Comparison of ENCODE assay signal across 26 cellular contexts in genomic region chr15:65410972-65411371, GRCh38. TPM values are rescaled to one million over a fixed set of nuclear protein-coding genes. Genes with fewer than 3 reads are reported as not detected.
"Had no signal": no experiment of that assay in that cellular context is flagged by ENCODE, and none has a peak within 500 bp of the region (broad histone marks: within the 10 kb centered on the region; RNA-seq: fewer than 3 reads in every experiment).

No MANE protein-coding gene starts in this region.

- H3K27me3 ChIP-seq: adrenal gland, MG63, Peyer's patch, SJSA1 had no signal

- H3K9me3 Mint-ChIP-seq: activated CD8-positive, alpha-beta T cell treated with anti-CD3 and anti-CD28 coated beads for 36 hours; activated naive CD8-positive, alpha-beta T cell treated with anti-CD3 and anti-CD28 coated beads, Interleukin-2, amount 10 ng/mL, durations not matched to agents 7 days and 5 days; activated T-cell treated with anti-CD3 and anti-CD28 coated beads, Interleukin-2, amount 50 U/mL, for 72 hours; central memory CD8-positive, alpha-beta T cell; T-helper 2 cell treated with Interferon-gamma antibody and Interleukin-4, amounts not matched to agents 5 μg/mL and 100 μg/mL, for 36 hours had no signal

- H3K27ac ChIP-seq: Peyer's patch, RWPE1, SJSA1, WERI-Rb-1 had no signal

- DNase-seq: activated CD4-positive, alpha-beta T cell treated with anti-CD3 and anti-CD28 coated beads for 4 hours; activated CD8-positive, alpha-beta memory T cell treated with anti-CD3 and anti-CD28 coated beads, Interleukin-2, amount 50 U/mL, for 4 hours; activated CD8-positive, alpha-beta T cell treated with anti-CD3 and anti-CD28 coated beads for 36 hours; activated naive CD4-positive, alpha-beta T cell treated with anti-CD3 and anti-CD28 coated beads, Interleukin-2, amount 50 U/mL, for 16 hours; activated naive CD8-positive, alpha-beta T cell treated with anti-CD3 and anti-CD28 coated beads, Interleukin-2, amount 10 ng/mL, durations not matched to agents 7 days and 5 days; activated T-cell treated with anti-CD3 and anti-CD28 coated beads, Interleukin-2, amount 50 U/mL, for 72 hours; anterior cingulate cortex; MG63; NCI-H1105; NCI-H1436; NCI-H1694 treated with DMSO at 0.1 percent for 48 hours; NCI-H2081; NCI-H510A treated with DMSO at 0.1 percent for 48 hours; NCI-H69; Peyer's patch; Right ventricle myocardium superior; SW 1271; WERI-Rb-1 had no signal

- H3K4me3 ChIP-seq: adrenal gland, MG63, Peyer's patch, SJSA1 had no signal

- H3K36me3 Mint-ChIP-seq: activated naive CD8-positive, alpha-beta T cell treated with anti-CD3 and anti-CD28 coated beads, Interleukin-2, amount 10 ng/mL, durations not matched to agents 7 days and 5 days had no signal

- H3K36me3 ChIP-seq: adrenal gland, MG63, Peyer's patch, SJSA1, WERI-Rb-1 had no signal

- ATAC-seq: activated CD4-positive, CD25-positive, alpha-beta regulatory T cell treated with anti-CD3 and anti-CD28 coated beads, Interleukin-2, amount 50 U/mL, for 24 hours; activated CD8-positive, alpha-beta T cell treated with anti-CD3 and anti-CD28 coated beads for 36 hours; activated T-cell treated with anti-CD3 and anti-CD28 coated beads, Interleukin-2, amount 50 U/mL, for 72 hours had no signal

- H3K27ac Mint-ChIP-seq: activated CD8-positive, alpha-beta T cell treated with anti-CD3 and anti-CD28 coated beads for 36 hours; activated naive CD8-positive, alpha-beta T cell treated with anti-CD3 and anti-CD28 coated beads, Interleukin-2, amount 10 ng/mL, durations not matched to agents 7 days and 5 days; activated T-cell treated with anti-CD3 and anti-CD28 coated beads, Interleukin-2, amount 50 U/mL, for 72 hours; T-helper 2 cell treated with Interferon-gamma antibody and Interleukin-4, amounts not matched to agents 5 μg/mL and 100 μg/mL, for 36 hours had no signal

- H3K4me3 Mint-ChIP-seq: activated CD8-positive, alpha-beta T cell treated with anti-CD3 and anti-CD28 coated beads for 36 hours; activated naive CD8-positive, alpha-beta T cell treated with anti-CD3 and anti-CD28 coated beads, Interleukin-2, amount 10 ng/mL, durations not matched to agents 7 days and 5 days; activated T-cell treated with anti-CD3 and anti-CD28 coated beads, Interleukin-2, amount 50 U/mL, for 72 hours; central memory CD8-positive, alpha-beta T cell; T-helper 2 cell treated with Interferon-gamma antibody and Interleukin-4, amounts not matched to agents 5 μg/mL and 100 μg/mL, for 36 hours had no signal

- FAIRE-seq: bronchial epithelial cell had no signal

- H3K9me3 ChIP-seq: adrenal gland, MG63, Peyer's patch, SJSA1 had no signal

RNA-seq across cellular contexts. Expression of gene IGDCC3, which starts 33.2 kb away (rescaled TPM):
- total RNA-seq: activated CD8-positive, alpha-beta T cell treated with anti-CD3 and anti-CD28 coated beads for 36 hours; activated naive CD8-positive, alpha-beta T cell treated with anti-CD3 and anti-CD28 coated beads, Interleukin-2, amount 10 ng/mL, durations not matched to agents 7 days and 5 days; activated T-cell treated with anti-CD3 and anti-CD28 coated beads, Interleukin-2, amount 50 U/mL, for 72 hours; bronchial epithelial cell; Peyer's patch; SJSA1; T-helper 1 cell treated with Interleukin-12 subunit alpha and Interleukin-12 subunit beta and Interleukin-4 antibody, amounts not matched to agents 30 ng/mL and 1 ng/mL, for 36 hours had no signal
